Comparison of ENCODE assay signal across 8 cellular contexts in the genomic region with DNA sequence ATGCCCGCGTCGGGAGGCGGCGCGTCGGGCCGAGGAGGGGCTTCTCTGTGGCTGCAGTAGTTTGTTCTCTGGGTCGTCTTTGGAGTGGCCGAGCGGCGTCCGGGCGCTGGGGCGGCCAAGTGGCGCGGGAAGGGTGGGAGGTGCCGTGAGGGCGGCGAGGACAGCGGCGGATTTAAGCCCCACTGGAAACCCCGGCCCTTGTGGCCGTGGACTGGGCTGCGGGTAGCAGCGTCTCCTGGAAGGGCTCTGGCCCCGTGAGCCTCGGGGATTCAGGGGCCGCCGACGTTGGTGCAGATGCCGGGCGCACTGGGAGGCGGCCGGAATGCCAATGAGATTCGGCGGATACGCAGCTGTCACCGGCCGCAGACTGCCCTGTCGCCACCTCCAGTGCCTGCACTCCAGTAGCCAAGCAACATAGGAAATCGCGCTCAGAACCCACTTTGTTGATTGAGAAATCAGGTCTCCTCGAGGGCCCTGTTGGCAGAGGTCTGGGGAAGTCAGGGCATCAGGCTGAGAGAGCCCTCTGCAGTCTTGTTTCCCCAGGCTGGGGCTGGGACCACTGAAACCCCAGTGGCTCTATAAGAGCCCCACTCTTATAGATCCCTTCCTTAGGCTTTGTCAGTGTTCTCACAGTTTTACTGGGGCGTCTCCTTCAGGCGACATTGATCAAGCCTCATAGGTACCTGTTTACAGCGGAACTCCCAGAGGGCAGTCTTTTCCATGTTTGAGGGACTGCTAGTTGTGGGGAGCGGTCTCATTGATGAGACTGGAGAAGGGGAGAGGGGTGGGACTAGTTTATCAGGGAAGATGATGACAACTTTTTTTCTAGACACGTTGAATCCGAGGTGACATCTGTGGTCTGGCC. TPM values are rescaled to one million over a fixed set of nuclear protein-coding genes. Genes with fewer than 3 reads are reported as not detected.
DNase-seq lines count a peak whose midpoint lies in the region; ATAC-seq, FAIRE-seq and TF ChIP-seq lines count a peak whose summit lies in the region.

No MANE protein-coding gene starts in this region.

- H3K9me3 ChIP-seq in PC-3 (ENCODE audit: low read length): no peaks in the 10 kb centered on the region
- no peaks in the 10 kb centered on the region for H3K9me3 ChIP-seq in mammary epithelial cell (replicated peaks; ENCODE audit: insufficient read depth, low read length)
- no peaks in the 10 kb centered on the region for H3K9me3 ChIP-seq in keratinocyte (ENCODE audit: control insufficient read depth, low read depth, low read length)

- peak; percentile 17; the same call in 1 of the 2 replicates for TF ChIP-seq CTCF in PC-3 (conservative IDR thresholded peaks at IDR 0.05; ENCODE audit: low read depth, low read length)
- TF ChIP-seq CTCF in mammary epithelial cell (conservative IDR thresholded peaks at IDR 0.05 in 1 of 2, IDR thresholded peaks at IDR 0.05 in 1 of 2; ENCODE audit: extremely low read depth in 1 of 2, insufficient read depth in 1 of 2, low read depth in 1 of 2, low read length in 2 of 2): peak in 1 of 2 donors; percentile 3
- TF ChIP-seq CTCF in keratinocyte (optimal IDR thresholded peaks at IDR 0.05 in 1 of 3, IDR thresholded peaks at IDR 0.05 in 1 of 3, conservative IDR thresholded peaks at IDR 0.05 in 1 of 3; ENCODE audit: extremely low read depth in 1 of 3, insufficient read depth in 2 of 3, low read length in 3 of 3): no peak

- in situ Hi-C loops in mammary epithelial cell (cut with MboI; ENCODE audit: low sequenced_read_pairs in 2 of 2): no loop called here

- H3K9ac ChIP-seq in PC-3 (ENCODE audit: low read length) (peak overlapping the region; percentile 67), mammary epithelial cell (ENCODE audit: insufficient read depth, low read length) (peak overlapping the region; percentile 71), keratinocyte (ENCODE audit: control insufficient read depth, extremely low read depth, insufficient read depth, low read length) (peak overlapping the region; percentile 81)

- H3K4me2 ChIP-seq in PC-3 (ENCODE audit: low read length): peak overlapping the region; percentile 99
- H3K4me2 ChIP-seq in mammary epithelial cell (ENCODE audit: insufficient read depth, low read depth, low read length): peak overlapping the region; percentile 89
- peak overlapping the region; percentile 92 for H3K4me2 ChIP-seq in keratinocyte (ENCODE audit: control insufficient read depth, extremely low read depth, insufficient read depth, low read depth, low read length)

- DNase-seq in stimulated activated CD4-positive, alpha-beta T cell treated with anti-CD3 and anti-CD28 coated beads, Interleukin-4, amount 100 ng/mL, for 24 hours: peak; percentile 24
- no peak for DNase-seq in stimulated activated CD4-positive, alpha-beta T cell treated with anti-CD3 and anti-CD28 coated beads, Interleukin-12 subunit alpha, Interleukin-12 subunit beta, amount 100 ng/mL, for 4 hours
- DNase-seq in PC-3: peak; percentile 31
- peak; percentile 32 for DNase-seq in mammary epithelial cell
- no peak for DNase-seq in keratinocyte (ENCODE audit: low read depth, low spot score)
- DNase-seq in stimulated activated effector memory CD8-positive, alpha-beta T cell treated with anti-CD3 and anti-CD28 coated beads, Interleukin-12 subunit alpha, Interleukin-12 subunit beta, amount 100 ng/mL, for 72 hours (ENCODE audit: low spot score in 2 of 2): no peak
- no peak for DNase-seq in NCI-H526 treated with DMSO at 0.1 percent for 48 hours (lab: John Stamatoyannopoulos, UW)

- WGBS in mammary epithelial cell (ENCODE audit: low coverage, missing lambda C conversion rate): 8% methylated on average over 24 of the region's 50 CpGs

- H3K4me3 ChIP-seq in PC-3 (ENCODE audit: low read length) (peak overlapping the region; percentile 92), mammary epithelial cell (replicated peaks in 1 of 3; ENCODE audit: insufficient read depth in 1 of 3, low read depth in 2 of 3, low read length in 3 of 3) (peak overlapping the region; percentile 82 to 91 (median 84)), keratinocyte (ENCODE audit: control insufficient read depth in 2 of 3, extremely low read depth in 1 of 3, insufficient read depth in 2 of 3, low read depth in 1 of 3, low read length in 3 of 3) (peak overlapping the region; percentile 82 to 87 (median 86))

- peak overlapping the region; percentile 89 for H3K4me3 Mint-ChIP-seq in stimulated activated effector memory CD8-positive, alpha-beta T cell treated with anti-CD3 and anti-CD28 coated beads, Interleukin-12 subunit alpha, Interleukin-12 subunit beta, amount 100 ng/mL, for 72 hours

- CTCF ChIA-PET in PC-3 (lab: Charles Lee) (no interaction called here), mammary epithelial cell (lab: Charles Lee; ENCODE audit: low non-redundant PET) (no interaction called here)

- ATAC-seq in HG02981 (IDR thresholded peaks at IDR 0.05; ENCODE audit: unreplicated experiment): peak; percentile 2
- peak; percentile 12 for ATAC-seq in PC-3
- no peak for ATAC-seq in stimulated activated effector memory CD8-positive, alpha-beta T cell treated with anti-CD3 and anti-CD28 coated beads, Interleukin-12 subunit alpha, Interleukin-12 subunit beta, amount 100 ng/mL, for 72 hours

- H3K9me2 ChIP-seq in PC-3 (replicated peaks; ENCODE audit: low read length): no peaks in the 10 kb centered on the region

- H3K4me1 ChIP-seq in PC-3 (ENCODE audit: insufficient read depth, low read length): peaks cover 49% of the 10 kb centered on the region
- peaks cover 31% of the 10 kb centered on the region for H3K4me1 ChIP-seq in mammary epithelial cell (ENCODE audit: insufficient read depth, low read length)
- peaks cover 35% of the 10 kb centered on the region for H3K4me1 ChIP-seq in keratinocyte (ENCODE audit: control insufficient read depth, extremely low read depth, insufficient read depth, low read length)

- H3F3A ChIP-seq in PC-3 (ENCODE audit: low read length, unreplicated experiment): peaks cover under 1% of the 10 kb centered on the region

- H3K79me2 ChIP-seq in PC-3 (ENCODE audit: low read length) (peaks cover 55% of the 10 kb centered on the region), mammary epithelial cell (ENCODE audit: insufficient read depth, low read length) (peaks cover 55% of the 10 kb centered on the region), keratinocyte (ENCODE audit: control insufficient read depth, insufficient read depth, low read length) (peaks cover 50% of the 10 kb centered on the region)

- peak overlapping the region; percentile 93 for H3K27ac Mint-ChIP-seq in stimulated activated effector memory CD8-positive, alpha-beta T cell treated with anti-CD3 and anti-CD28 coated beads, Interleukin-12 subunit alpha, Interleukin-12 subunit beta, amount 100 ng/mL, for 72 hours

- dilution Hi-C loops in mammary epithelial cell (cut with HindIII; ENCODE audit: low sequenced_read_pairs): no loop called here
- dilution Hi-C loops in keratinocyte (cut with MboI; ENCODE audit: extremely low pct_ligation_motif_present, low sequenced_read_pairs): no loop called here

- POLR2A ChIA-PET in PC-3 (lab: Charles Lee; ENCODE audit: unreplicated experiment): no interaction called here

- H3K4me1 Mint-ChIP-seq in stimulated activated effector memory CD8-positive, alpha-beta T cell treated with anti-CD3 and anti-CD28 coated beads, Interleukin-12 subunit alpha, Interleukin-12 subunit beta, amount 100 ng/mL, for 72 hours: peaks cover 50% of the 10 kb centered on the region

- H3K27ac ChIP-seq in PC-3 (ENCODE audit: low read length) (no peak overlapping the region), mammary epithelial cell (ENCODE audit: insufficient read depth, low read depth, low read length) (peak overlapping the region; percentile 73), keratinocyte (ENCODE audit: control insufficient read depth, insufficient read depth, low read length) (peak overlapping the region; percentile 65)

- H3K36me3 Mint-ChIP-seq in stimulated activated effector memory CD8-positive, alpha-beta T cell treated with anti-CD3 and anti-CD28 coated beads, Interleukin-12 subunit alpha, Interleukin-12 subunit beta, amount 100 ng/mL, for 72 hours: peaks cover 61% of the 10 kb centered on the region

- intact Hi-C loops in PC-3 (cut with micrococcal nuclease): loop anchor here (1.0 to 5.0 kb wide), 3 partner anchors 12 to 780 kb away; a partner anchor contains a TSS
- intact Hi-C loops in mammary epithelial cell (cut with micrococcal nuclease): loop anchor here (1.0 kb wide), 1 partner anchor 12 kb away; a partner anchor contains a TSS

- peaks cover 9% of the 10 kb centered on the region; the same call in 1 of the 2 replicates for H3K36me3 ChIP-seq in PC-3 (ENCODE audit: low read depth, low read length)
- H3K36me3 ChIP-seq in mammary epithelial cell (ENCODE audit: insufficient read depth, low read length): no peaks in the 10 kb centered on the region
- peaks cover 5 to 21% of the 10 kb centered on the region in 2 experiments for H3K36me3 ChIP-seq in keratinocyte (ENCODE audit: control insufficient read depth in 2 of 2, extremely low read depth in 1 of 2, insufficient read depth in 2 of 2, low read length in 2 of 2)

- BruUV-seq in PC-3 (replicated peaks; lab: Mats Ljungman, UMichigan) (TSS peak; percentile 36), mammary epithelial cell (replicated peaks; lab: Mats Ljungman, UMichigan) (no TSS peak)

- H3K27me3 ChIP-seq in PC-3 (ENCODE audit: low read length): no peaks in the 10 kb centered on the region
- no peaks in the 10 kb centered on the region for H3K27me3 ChIP-seq in mammary epithelial cell (ENCODE audit: insufficient read depth, low read length)
- H3K27me3 ChIP-seq in keratinocyte (ENCODE audit: control insufficient read depth, extremely low read depth, insufficient read depth, low read length): no peaks in the 10 kb centered on the region

- H4K20me1 ChIP-seq in PC-3 (ENCODE audit: low read length): peaks cover 32% of the 10 kb centered on the region
- peaks cover 5% of the 10 kb centered on the region for H4K20me1 ChIP-seq in mammary epithelial cell (ENCODE audit: insufficient read depth, low read length)
- peaks cover 8% of the 10 kb centered on the region for H4K20me1 ChIP-seq in keratinocyte (ENCODE audit: control insufficient read depth, extremely low read depth, insufficient read depth, low read length)

- no peak for FAIRE-seq in keratinocyte (lab: Jason Lieb, UNC)

- H3K9me3 Mint-ChIP-seq in stimulated activated effector memory CD8-positive, alpha-beta T cell treated with anti-CD3 and anti-CD28 coated beads, Interleukin-12 subunit alpha, Interleukin-12 subunit beta, amount 100 ng/mL, for 72 hours: no peaks in the 10 kb centered on the region

- peak overlapping the region; percentile 76 for H2AFZ ChIP-seq in PC-3 (ENCODE audit: low read length)
- peak overlapping the region; percentile 84 for H2AFZ ChIP-seq in mammary epithelial cell (ENCODE audit: low read depth, low read length)
- no peak overlapping the region for H2AFZ ChIP-seq in keratinocyte (ENCODE audit: control insufficient read depth, low read length)

- no peaks in the 10 kb centered on the region for H3K9me1 ChIP-seq in keratinocyte (ENCODE audit: control insufficient read depth, extremely low read depth, insufficient read depth, low read length)

RNA-seq across cellular contexts. Expression of a gene that starts 0.6 kb away (rescaled TPM):
- total RNA-seq in PC-3 (2014; rRNA removed) (16.0 and 17.9 TPM in 2 replicates), mammary epithelial cell (10 to 100 TPM; 13.2 to 15.8 TPM)
- polyA plus RNA-seq in mammary epithelial cell (11.5 TPM), keratinocyte (9.8 to 12.4 TPM (median 11.7 TPM) in 3 replicates)
- polyA minus RNA-seq in mammary epithelial cell (2.6 TPM), keratinocyte (12.6 to 42.5 TPM (median 27.9 TPM) in 3 replicates)
- 8.0 TPM for polyA plus RNA-seq in keratinocyte (2011; ENCODE audit: low read depth)
- 11.5 and 13.0 TPM in 2 replicates for polyA plus RNA-seq in keratinocyte (2011; cell fraction: cytosol; rRNA removed)
- 19.2 and 21.6 TPM in 2 replicates for polyA plus RNA-seq in keratinocyte (2011; cell fraction: nucleus; rRNA removed)
- 8.0 and 9.3 TPM in 2 replicates for polyA plus RNA-seq in keratinocyte (2012; ENCODE audit: low replicate concordance)
- polyA minus RNA-seq in keratinocyte (2011; cell fraction: cytosol; rRNA and poly(A)+ RNA removed): 21.5 TPM
- polyA minus RNA-seq in keratinocyte (2011; cell fraction: nucleus; rRNA and poly(A)+ RNA removed): 12.1 and 22.9 TPM in 2 replicates

RNA-seq across cellular contexts. Expression of a gene that starts 12.0 kb away (rescaled TPM):
- total RNA-seq in PC-3 (2014; rRNA removed) (82.0 and 98.0 TPM in 2 replicates), mammary epithelial cell (10 to 100 TPM; 22.0 to 28.5 TPM)
- polyA plus RNA-seq in mammary epithelial cell (39.2 TPM), keratinocyte (22.1 to 30.6 TPM (median 25.8 TPM) in 3 replicates)
- polyA minus RNA-seq in mammary epithelial cell (12.5 TPM), keratinocyte (12.6 to 13.8 TPM (median 13.7 TPM) in 3 replicates)
- 4.1 TPM for polyA plus RNA-seq in keratinocyte (2011; ENCODE audit: low read depth)
- 23.1 and 24.4 TPM in 2 replicates for polyA plus RNA-seq in keratinocyte (2011; cell fraction: cytosol; rRNA removed)
- 10.9 and 11.7 TPM in 2 replicates for polyA plus RNA-seq in keratinocyte (2011; cell fraction: nucleus; rRNA removed)
- 23.3 and 23.5 TPM in 2 replicates for polyA plus RNA-seq in keratinocyte (2012; ENCODE audit: low replicate concordance)
- 15.7 TPM for polyA minus RNA-seq in keratinocyte (2011; cell fraction: cytosol; rRNA and poly(A)+ RNA removed)
- 2.8 and 2.9 TPM in 2 replicates for polyA minus RNA-seq in keratinocyte (2011; cell fraction: nucleus; rRNA and poly(A)+ RNA removed)

RNA-seq across cellular contexts. Expression of a gene that starts 58.7 kb away (rescaled TPM):
- total RNA-seq in PC-3 (2014; rRNA removed) (5.0 and 7.8 TPM in 2 replicates), mammary epithelial cell (1 to 10 TPM; 6.6 to 8.8 TPM)
- polyA plus RNA-seq in mammary epithelial cell (2.3 TPM), keratinocyte (3.7 to 11.6 TPM (median 9.5 TPM) in 3 replicates)
- polyA minus RNA-seq in mammary epithelial cell (not detected), keratinocyte (0.79 to 8.0 TPM (median 5.6 TPM) in 3 replicates)
- 3.4 TPM for polyA plus RNA-seq in keratinocyte (2011; ENCODE audit: low read depth)
- polyA plus RNA-seq in keratinocyte (2011; cell fraction: cytosol; rRNA removed): 2.6 and 4.6 TPM in 2 replicates
- polyA plus RNA-seq in keratinocyte (2011; cell fraction: nucleus; rRNA removed): 15.4 and 21.1 TPM in 2 replicates
- 2.7 and 5.5 TPM in 2 replicates for polyA plus RNA-seq in keratinocyte (2012; ENCODE audit: low replicate concordance)
- 1.9 TPM for polyA minus RNA-seq in keratinocyte (2011; cell fraction: cytosol; rRNA and poly(A)+ RNA removed)
- polyA minus RNA-seq in keratinocyte (2011; cell fraction: nucleus; rRNA and poly(A)+ RNA removed): 6.6 and 14.2 TPM in 2 replicates

Comparison
In these comparisons a context has a peak if more than half of its experiments do, and no peak if none do; other contexts are left out.
1. DNase-seq: peak in stimulated activated CD4-positive, alpha-beta T cell treated with anti-CD3 and anti-CD28 coated beads, Interleukin-4, amount 100 ng/mL, for 24 hours (single experiment), PC-3 (single experiment) and mammary epithelial cell (single experiment); none in stimulated activated CD4-positive, alpha-beta T cell treated with anti-CD3 and anti-CD28 coated beads, Interleukin-12 subunit alpha, Interleukin-12 subunit beta, amount 100 ng/mL, for 4 hours (single experiment), keratinocyte (single experiment), stimulated activated effector memory CD8-positive, alpha-beta T cell treated with anti-CD3 and anti-CD28 coated beads, Interleukin-12 subunit alpha, Interleukin-12 subunit beta, amount 100 ng/mL, for 72 hours (0 of 2) and NCI-H526 treated with DMSO at 0.1 percent for 48 hours (single experiment).
2. Peak in every context shown above with its lines, with median percentiles within 50 percentile points of each other: H3K4me2 ChIP-seq, H3K4me3 ChIP-seq and H3K9ac ChIP-seq.